ENCODE assay signal across 23 cellular contexts in genomic region chr12:9900930-9901329, GRCh38. TPM values are rescaled to one million over a fixed set of nuclear protein-coding genes. Genes with fewer than 3 reads are reported as not detected.
"Had no signal": no experiment of that assay in that cellular context is flagged by ENCODE, and none has a peak within 500 bp of the region (broad histone marks: within the 10 kb centered on the region; RNA-seq: fewer than 3 reads in every experiment).

No MANE protein-coding gene starts in this region.

- H3K4me3 ChIP-seq: MG63, SJSA1, SK-N-MC had no signal

- H3K27ac ChIP-seq: HL-60, SJSA1, SK-N-MC had no signal

- H3K36me3 ChIP-seq: MG63, SJSA1 had no signal

- H3K9me3 ChIP-seq: MG63, SJSA1 had no signal

- H3K27me3 ChIP-seq: MG63, SJSA1 had no signal

- H3K4me1 ChIP-seq: SJSA1 had no signal

- DNase-seq: Karpas-422, KG1, MG63, NCI-H1092, NCI-H1105 treated with DMSO at 0.1 percent for 48 hours, NCI-H1417 treated with DMSO at 0.1 percent for 48 hours, NCI-H146, NCI-H1694 treated with DMSO at 0.1 percent for 48 hours, NCI-H1930, NCI-H2081, NCI-H2107, NCI-H226, NCI-H446, NCI-H510A, NCI-H524 treated with DMSO at 0.1 percent for 48 hours, NCI-H69, NCI-H774, Right ventricle myocardium superior, RPMI8226, SIG-M5 had no signal

RNA-seq across cellular contexts. Expression of gene KLRF2, which starts 19.6 kb away (rescaled TPM):
- total RNA-seq: Right ventricle myocardium superior, SJSA1 had no signal

RNA-seq across cellular contexts. Expression of gene CLEC2A, which starts 31.2 kb away (rescaled TPM):
- total RNA-seq: Right ventricle myocardium superior, SJSA1 had no signal
